ENCODE assay signal across 1 cellular context in genomic region chr12:76547526-76547925, GRCh38.
TF ChIP-seq lines count a peak whose summit lies in the region.

No MANE protein-coding gene starts in this region.

TF ChIP-seq in A549, 52 proteins besides CTCF, POLR2A, EP300 and RAD21 (continued from another document):
- TF ChIP-seq REST (IDR thresholded peaks at IDR 0.05): no peak
TF ChIP-seq in A549: peak in this region for 0.
